In genomic region chr9:137543237-137543963, GRCh38 we compare ENCODE assay signal across 25 cellular contexts. TPM values are rescaled to one million over a fixed set of nuclear protein-coding genes. Genes with fewer than 3 reads are reported as not detected.
DNase-seq lines count a peak whose midpoint lies in the region; ATAC-seq, FAIRE-seq and TF ChIP-seq lines count a peak whose summit lies in the region.
"Had no signal": no experiment of that assay in that cellular context is flagged by ENCODE, and none has a peak within 500 bp of the region (broad histone marks: within the 10 kb centered on the region; RNA-seq: fewer than 3 reads in every experiment).

No MANE protein-coding gene starts in this region.

- peak overlapping the region; percentile 41 to 76 for H3K27ac ChIP-seq in breast epithelium
- H3K27ac ChIP-seq in H1 (ENCODE audit: low read depth, low read length), result no peak overlapping the region
- no peak overlapping the region for H3K27ac ChIP-seq in osteoblast (ENCODE audit: low read depth, low read length)
- H3K27ac ChIP-seq: KMS-11 had no signal

- H3K36me3 ChIP-seq in breast epithelium (no peaks in the 10 kb centered on the region), H1 (ENCODE audit: control insufficient read depth in 2 of 4, insufficient read depth in 4 of 4, low read length in 3 of 4) (no peaks in the 10 kb centered on the region), osteoblast (ENCODE audit: insufficient read depth, low read length) (no peaks in the 10 kb centered on the region)
- H3K36me3 ChIP-seq: BE2C had no signal

- no peak for TF ChIP-seq RAD21 in H1 (IDR thresholded peaks at IDR 0.05 in 1 of 2, conservative IDR thresholded peaks at IDR 0.05 in 1 of 2; ENCODE audit: low read depth in 2 of 2, low read length in 2 of 2)

- no peak overlapping the region for H2AFZ ChIP-seq in H1 (ENCODE audit: low read length)
- H2AFZ ChIP-seq in osteoblast (ENCODE audit: low read length), result no peak overlapping the region

- no peak overlapping the region for H2BK120ac ChIP-seq in H1 (replicated peaks; ENCODE audit: low read depth, low read length)

- H3K79me2 ChIP-seq in H1 (ENCODE audit: control insufficient read depth in 1 of 2, insufficient read depth in 2 of 2, low read length in 2 of 2) (no peaks in the 10 kb centered on the region), osteoblast (ENCODE audit: insufficient read depth, low read length) (no peaks in the 10 kb centered on the region)

- FAIRE-seq in H1 (lab: Jason Lieb, UNC), result no peak
- FAIRE-seq: GM12878, H54, HepG2 had no signal

- H4K5ac ChIP-seq in H1 (ENCODE audit: insufficient read length, low read depth, low read length), result no peak overlapping the region

- no peak overlapping the region for H3K4ac ChIP-seq in H1 (replicated peaks; ENCODE audit: insufficient read length, low read depth, low read length)

- 93% methylated on average over 20 of the region's 25 CpGs; no CpG with 5 or more reads in 1 of the 2 experiments for WGBS in H1 (ENCODE audit: extremely low coverage in 1 of 2, insufficient coverage in 1 of 2, insufficient read length in 1 of 2, insufficient replicate concordance in 2 of 2, low coverage in 1 of 2, low lambda C conversion rate in 2 of 2, missing lambda C conversion rate in 1 of 2), 2 experiments

- DNase-seq in breast epithelium (ENCODE audit: low spot score in 2 of 2) (no peak), MCF 10A (ENCODE audit: unreplicated experiment) (no peak), H1 (ENCODE audit: low read depth in 1 of 2, low spot score in 2 of 2) (no peak), osteoblast (ENCODE audit: insufficient read length, low spot score, missing footprints) (peak; percentile 60), C1 segment of cervical spinal cord (lab: John Stamatoyannopoulos, UW) (no peak), NCI-H2081 (lab: John Stamatoyannopoulos, UW) (no peak)
- DNase-seq: 8988T; BE2C; Calu3; CD8-positive, alpha-beta T cell; HFFc6; NCI-H1048; NCI-H1436 treated with DMSO at 0.1 percent for 48 hours; NCI-H2029; NCI-H2171 treated with DMSO at 0.1 percent for 48 hours; NCI-H446 treated with DMSO at 0.1 percent for 48 hours; NCI-H748 treated with DMSO at 0.1 percent for 48 hours; NK-92 treated with Interleukin-12 subunit alpha and Interleukin-12 subunit beta, amount 100 ng/mL, for 24 hours; Peyer's patch had no signal

- CTCF ChIA-PET in MCF 10A (lab: Yijun Ruan, JAX), result interaction anchor here (0.5 to 1.2 kb wide), 3 partner anchors 9 to 196 kb away, joined by 3 to 4 read pairs (median 3); no protein-coding TSS in a partner anchor
- CTCF ChIA-PET in H1 (lab: Charles Lee; ENCODE audit: partially characterized antibody), result interaction anchor here (0.9 to 1.7 kb wide), 2 partner anchors 9 to 11 kb away, joined by 3 to 4 read pairs; no protein-coding TSS in a partner anchor

- no TSS peak for BruUV-seq in MCF 10A (replicated peaks; lab: Mats Ljungman, UMichigan)

- peaks cover 0 to 1% of the 10 kb centered on the region in 2 experiments for H4K20me1 ChIP-seq in H1 (replicated peaks in 1 of 2; ENCODE audit: control insufficient read depth in 1 of 2, insufficient read depth in 2 of 2, low read length in 2 of 2)
- H4K20me1 ChIP-seq in osteoblast (ENCODE audit: insufficient read depth, low read length), result no peaks in the 10 kb centered on the region

- POLR2A ChIA-PET in MCF 10A (lab: Yijun Ruan, JAX) (no interaction called here), H1 (lab: Charles Lee; ENCODE audit: partially characterized antibody) (interaction anchor here (2.5 kb wide), 1 partner anchor 9 kb away, joined by 7 read pairs; the partner anchor contains the start of gene MRPL41)

- TF ChIP-seq CTCF in breast epithelium (IDR thresholded peaks at IDR 0.05) (no peak), MCF 10A (IDR thresholded peaks at IDR 0.05; ENCODE audit: unreplicated experiment) (no peak), H1 (IDR thresholded peaks at IDR 0.05; ENCODE audit: control extremely low read depth in 1 of 3, insufficient read depth in 1 of 3, low read depth in 1 of 3, low read length in 3 of 3) (no peak), osteoblast (IDR thresholded peaks at IDR 0.05; ENCODE audit: extremely low read depth, low read depth, low read length) (no peak)

- TF ChIP-seq POLR2A in breast epithelium (IDR thresholded peaks at IDR 0.05), result no peak
- no peak for TF ChIP-seq POLR2A in H1 (IDR thresholded peaks at IDR 0.05; ENCODE audit: control extremely low read depth in 1 of 2, low read depth in 2 of 2, low read length in 2 of 2)

- no peaks in the 10 kb centered on the region for H3K27me3 Mint-ChIP-seq in MCF 10A (ENCODE audit: insufficient read depth, unreplicated experiment)

- H3K9me3 ChIP-seq in breast epithelium (no peaks in the 10 kb centered on the region), H1 (ENCODE audit: insufficient read depth in 2 of 2, low read depth in 1 of 2, low read length in 1 of 2) (peaks cover 7 to 12% of the 10 kb centered on the region in 2 experiments; a peak in 3 of 4 replicates), osteoblast (ENCODE audit: low read depth, low read length) (no peaks in the 10 kb centered on the region)
- H3K9me3 ChIP-seq: BE2C, Peyer's patch had no signal

- intact Hi-C loops in breast epithelium (cut with DNase I; ENCODE audit: low total_unique reads), result no loop called here
- intact Hi-C loops in MCF 10A (cut with micrococcal nuclease), result no loop called here

- no peaks in the 10 kb centered on the region for H3K79me1 ChIP-seq in H1 (ENCODE audit: low read depth, low read length)

- H2BK5ac ChIP-seq in H1 (ENCODE audit: low read depth, low read length), result no peak overlapping the region

- ATAC-seq in HG03521 (IDR thresholded peaks at IDR 0.05; ENCODE audit: unreplicated experiment) (no peak), GM19023 (IDR thresholded peaks at IDR 0.05; ENCODE audit: unreplicated experiment) (no peak)
- ATAC-seq: CD8-positive, alpha-beta T cell; GM12878; HepG2 had no signal

- no peak for TF ChIP-seq EP300 in H1 (IDR thresholded peaks at IDR 0.05; ENCODE audit: borderline replicate concordance in 1 of 2, low read depth in 2 of 2, low read length in 2 of 2)

- H4K91ac ChIP-seq in H1 (replicated peaks; ENCODE audit: insufficient read length, low read length), result no peak overlapping the region

- H2AK5ac ChIP-seq in H1 (ENCODE audit: low read depth, low read length), result no peak overlapping the region

- no peaks in the 10 kb centered on the region for H3K9me3 Mint-ChIP-seq in MCF 10A (ENCODE audit: unreplicated experiment)
- H3K9me3 Mint-ChIP-seq: CD8-positive, alpha-beta T cell; HFFc6 had no signal

- no peak overlapping the region for H3K23ac ChIP-seq in H1 (ENCODE audit: insufficient read length)

- H3K4me1 ChIP-seq in breast epithelium, result peaks cover 0 to under 1% of the 10 kb centered on the region in 2 donors
- no peaks in the 10 kb centered on the region; a peak in 1 of 7 replicates for H3K4me1 ChIP-seq in H1 (replicated peaks in 1 of 4; ENCODE audit: control insufficient read depth in 3 of 4, insufficient read depth in 4 of 4, low read length in 3 of 4)
- peaks cover 9% of the 10 kb centered on the region for H3K4me1 ChIP-seq in osteoblast (ENCODE audit: insufficient read depth, low read length)
- H3K4me1 ChIP-seq: BE2C, Peyer's patch had no signal

- H3K27ac Mint-ChIP-seq in MCF 10A (ENCODE audit: low read depth, unreplicated experiment), result no peak overlapping the region
- H3K27ac Mint-ChIP-seq: CD8-positive, alpha-beta T cell; HFFc6 had no signal

- no peak overlapping the region for H2BK15ac ChIP-seq in H1 (ENCODE audit: low read length)

- H3K56ac ChIP-seq in H1 (replicated peaks; ENCODE audit: insufficient read length, low read depth, low read length), result no peak overlapping the region

- peak overlapping the region; percentile 68; the same call in 1 of the 2 replicates for H4K8ac ChIP-seq in H1 (ENCODE audit: extremely low read depth, insufficient read depth, low read length)

- H3K4me2 ChIP-seq in H1 (ENCODE audit: insufficient read depth in 1 of 2, low read depth in 2 of 2, low read length in 2 of 2), result no peak overlapping the region
- H3K4me2 ChIP-seq in osteoblast (ENCODE audit: insufficient read depth, low read length), result no peak overlapping the region
- H3K4me2 ChIP-seq: KMS-11 had no signal

- no peak overlapping the region for H2BK12ac ChIP-seq in H1 (ENCODE audit: low read depth, low read length)

- no peak overlapping the region for H3K4me3 ChIP-seq in breast epithelium
- H3K4me3 ChIP-seq in H1 (ENCODE audit: extremely low read depth in 1 of 4, insufficient read depth in 2 of 4, low read depth in 3 of 4, low read length in 4 of 4), result no peak overlapping the region
- H3K4me3 ChIP-seq in osteoblast (ENCODE audit: insufficient read depth, low read length), result no peak overlapping the region
- H3K4me3 ChIP-seq: GM12878, Peyer's patch had no signal

- no peaks in the 10 kb centered on the region for H3K27me3 ChIP-seq in breast epithelium
- no peaks in the 10 kb centered on the region for H3K27me3 ChIP-seq in H1 (replicated peaks in 1 of 4; ENCODE audit: control insufficient read depth in 3 of 4, extremely low read depth in 1 of 4, insufficient read depth in 3 of 4, low read length in 3 of 4)
- H3K27me3 ChIP-seq in osteoblast (ENCODE audit: insufficient read depth, low read length), result no peaks in the 10 kb centered on the region
- H3K27me3 ChIP-seq: BE2C, Peyer's patch had no signal

- H3K23me2 ChIP-seq in H1 (ENCODE audit: low read depth, low read length), result no peaks in the 10 kb centered on the region

- H3K4me3 Mint-ChIP-seq in MCF 10A (ENCODE audit: unreplicated experiment), result no peak overlapping the region
- H3K4me3 Mint-ChIP-seq: CD8-positive, alpha-beta T cell; HFFc6 had no signal

- no peak overlapping the region for H3K14ac ChIP-seq in H1 (ENCODE audit: insufficient read length)

- no peak overlapping the region for H3K9ac ChIP-seq in H1 (replicated peaks in 1 of 4; ENCODE audit: extremely low read depth in 1 of 4, low read depth in 3 of 4, low read length in 3 of 4)
- H3K9ac ChIP-seq: KMS-11 had no signal

- H3K36me3 Mint-ChIP-seq in MCF 10A (ENCODE audit: insufficient read depth, unreplicated experiment), result peaks cover 6% of the 10 kb centered on the region
- H3K36me3 Mint-ChIP-seq: CD8-positive, alpha-beta T cell had no signal

- no peak overlapping the region for H2BK20ac ChIP-seq in H1 (ENCODE audit: low read length)

- no peak overlapping the region for H3K18ac ChIP-seq in H1 (ENCODE audit: extremely low read depth, low read length)

- H3K4me1 Mint-ChIP-seq in MCF 10A (ENCODE audit: insufficient read depth, unreplicated experiment), result peaks cover 5% of the 10 kb centered on the region

RNA-seq across cellular contexts. Expression of gene PNPLA7, which starts 6.8 kb away (rescaled TPM):
- 10 to 100 TPM; 17.3 to 18.7 (median 17.7) TPM for total RNA-seq in breast epithelium
- 0.86 and 1.2 TPM in 2 replicates for total RNA-seq in MCF 10A (2022)
- total RNA-seq in H1 (2021; fragmentation: NEBNext Ultra II Directional; extraction: Animal tissue kit (Norgen Biotek cat#: 25700)), result 0.47 and 0.57 TPM in 2 replicates
- 0.35 and 0.36 TPM in 2 replicates for polyA plus RNA-seq in H1 (2011; rRNA removed)
- polyA plus RNA-seq in H1 (2011; cell fraction: cytosol; rRNA removed), result 0.35 TPM
- polyA plus RNA-seq in H1 (2011; cell fraction: nucleus; rRNA removed), result 2.7 TPM
- polyA plus RNA-seq in H1 (2012, experiment 1 of 2), result 0.48 to 1.3 TPM (median 0.82 TPM) in 4 replicates
- 0.24 TPM for polyA plus RNA-seq in H1 (2012, experiment 2 of 2)
- 0.22 TPM for polyA plus RNA-seq in H1 (2013, experiment 1 of 2)
- polyA plus RNA-seq in H1 (2013, experiment 2 of 2), result 0.17 TPM
- 0.38 and 0.54 TPM in 2 replicates for polyA minus RNA-seq in H1 (2011; rRNA and poly(A)+ RNA removed)
- not detected for polyA minus RNA-seq in H1 (2011; cell fraction: cytosol; rRNA and poly(A)+ RNA removed)
- polyA minus RNA-seq in H1 (2011; cell fraction: nucleus; rRNA and poly(A)+ RNA removed), result 0.80 TPM
- 1.8 and 2.7 TPM in 2 replicates for total RNA-seq in osteoblast

RNA-seq across cellular contexts. Expression of gene MRPL41, which starts 8.3 kb away (rescaled TPM):
- total RNA-seq in breast epithelium, result 10 to 100 TPM; 45.4 to 71.8 (median 65.4) TPM
- total RNA-seq in MCF 10A (2022), result 37.6 and 43.0 TPM in 2 replicates
- 47.2 and 49.4 TPM in 2 replicates for total RNA-seq in H1 (2021; fragmentation: NEBNext Ultra II Directional; extraction: Animal tissue kit (Norgen Biotek cat#: 25700))
- polyA plus RNA-seq in H1 (2011; rRNA removed), result 58.1 and 79.3 TPM in 2 replicates
- 54.3 TPM for polyA plus RNA-seq in H1 (2011; cell fraction: cytosol; rRNA removed)
- polyA plus RNA-seq in H1 (2011; cell fraction: nucleus; rRNA removed), result 39.5 TPM
- polyA plus RNA-seq in H1 (2012, experiment 1 of 2), result 30.4 to 55.6 TPM (median 46.9 TPM) in 4 replicates
- 38.3 TPM for polyA plus RNA-seq in H1 (2012, experiment 2 of 2)
- polyA plus RNA-seq in H1 (2013, experiment 1 of 2), result 43.5 TPM
- polyA plus RNA-seq in H1 (2013, experiment 2 of 2), result 42.5 TPM
- 2.4 and 2.7 TPM in 2 replicates for polyA minus RNA-seq in H1 (2011; rRNA and poly(A)+ RNA removed)
- polyA minus RNA-seq in H1 (2011; cell fraction: cytosol; rRNA and poly(A)+ RNA removed), result 15.5 TPM
- polyA minus RNA-seq in H1 (2011; cell fraction: nucleus; rRNA and poly(A)+ RNA removed), result 10.0 TPM
- 26.2 and 30.4 TPM in 2 replicates for total RNA-seq in osteoblast

RNA-seq across cellular contexts. Expression of gene DPH7, which starts 35.3 kb away (rescaled TPM):
- total RNA-seq in breast epithelium, result 10 to 100 TPM; 23.4 to 47.5 (median 45.1) TPM
- 45.7 and 46.4 TPM in 2 replicates for total RNA-seq in MCF 10A (2022)
- total RNA-seq in H1 (2021; fragmentation: NEBNext Ultra II Directional; extraction: Animal tissue kit (Norgen Biotek cat#: 25700)), result 44.6 and 45.7 TPM in 2 replicates
- polyA plus RNA-seq in H1 (2011; rRNA removed), result 45.5 and 50.5 TPM in 2 replicates
- polyA plus RNA-seq in H1 (2011; cell fraction: cytosol; rRNA removed), result 57.0 TPM
- polyA plus RNA-seq in H1 (2011; cell fraction: nucleus; rRNA removed), result 130 TPM
- polyA plus RNA-seq in H1 (2012, experiment 1 of 2), result 36.7 to 45.7 TPM (median 45.2 TPM) in 4 replicates
- polyA plus RNA-seq in H1 (2012, experiment 2 of 2), result 42.0 TPM
- 37.2 TPM for polyA plus RNA-seq in H1 (2013, experiment 1 of 2)
- 32.9 TPM for polyA plus RNA-seq in H1 (2013, experiment 2 of 2)
- 33.4 and 36.2 TPM in 2 replicates for polyA minus RNA-seq in H1 (2011; rRNA and poly(A)+ RNA removed)
- polyA minus RNA-seq in H1 (2011; cell fraction: cytosol; rRNA and poly(A)+ RNA removed), result 20.0 TPM
- 42.4 TPM for polyA minus RNA-seq in H1 (2011; cell fraction: nucleus; rRNA and poly(A)+ RNA removed)
- 20.3 and 26.2 TPM in 2 replicates for total RNA-seq in osteoblast

RNA-seq across cellular contexts. Expression of gene ZMYND19, which starts 46.9 kb away (rescaled TPM):
- total RNA-seq in breast epithelium, result 10 to 100 TPM in 2 of 3 donors, 1 to 10 TPM in 1; 9.4 to 17.7 (median 16.5) TPM
- 42.9 and 51.9 TPM in 2 replicates for total RNA-seq in MCF 10A (2022)
- 58.5 and 58.7 TPM in 2 replicates for total RNA-seq in H1 (2021; fragmentation: NEBNext Ultra II Directional; extraction: Animal tissue kit (Norgen Biotek cat#: 25700))
- 42.4 and 54.0 TPM in 2 replicates for polyA plus RNA-seq in H1 (2011; rRNA removed)
- polyA plus RNA-seq in H1 (2011; cell fraction: cytosol; rRNA removed), result 52.3 TPM
- 115 TPM for polyA plus RNA-seq in H1 (2011; cell fraction: nucleus; rRNA removed)
- polyA plus RNA-seq in H1 (2012, experiment 1 of 2), result 39.3 to 52.7 TPM (median 47.8 TPM) in 4 replicates
- polyA plus RNA-seq in H1 (2012, experiment 2 of 2), result 48.7 TPM
- polyA plus RNA-seq in H1 (2013, experiment 1 of 2), result 33.0 TPM
- 34.1 TPM for polyA plus RNA-seq in H1 (2013, experiment 2 of 2)
- polyA minus RNA-seq in H1 (2011; rRNA and poly(A)+ RNA removed), result 21.5 and 21.8 TPM in 2 replicates
- 23.3 TPM for polyA minus RNA-seq in H1 (2011; cell fraction: cytosol; rRNA and poly(A)+ RNA removed)
- polyA minus RNA-seq in H1 (2011; cell fraction: nucleus; rRNA and poly(A)+ RNA removed), result 31.8 TPM
- 10.5 and 14.1 TPM in 2 replicates for total RNA-seq in osteoblast

Comparison
In these comparisons a context has a peak if more than half of its experiments do, and no peak if none do; other contexts are left out.
1. H3K27ac ChIP-seq: peak in breast epithelium (2 of 2); none in H1 (single experiment) and osteoblast (single experiment).